In genomic region chr10:11479307-11479706, GRCh38 we compare ENCODE assay signal across 1 cellular context.
TF ChIP-seq lines count a peak whose summit lies in the region.

No MANE protein-coding gene starts in this region.

TF ChIP-seq in WTC11, 78 proteins besides CTCF, POLR2A, EP300 and RAD21 (continued from another document):
- TF ChIP-seq PRDM15 (CRISPR knock-in tag; IDR thresholded peaks at IDR 0.05) (no peak), MXD4 (CRISPR knock-in tag; IDR thresholded peaks at IDR 0.05; ENCODE audit: borderline replicate concordance) (no peak)
- TF ChIP-seq, protein P1, sequence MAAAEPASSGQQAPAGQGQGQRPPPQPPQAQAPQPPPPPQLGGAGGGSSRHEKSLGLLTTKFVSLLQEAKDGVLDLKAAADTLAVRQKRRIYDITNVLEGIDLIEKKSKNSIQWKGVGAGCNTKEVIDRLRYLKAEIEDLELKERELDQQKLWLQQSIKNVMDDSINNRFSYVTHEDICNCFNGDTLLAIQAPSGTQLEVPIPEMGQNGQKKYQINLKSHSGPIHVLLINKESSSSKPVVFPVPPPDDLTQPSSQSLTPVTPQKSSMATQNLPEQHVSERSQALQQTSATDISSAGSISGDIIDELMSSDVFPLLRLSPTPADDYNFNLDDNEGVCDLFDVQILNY (CRISPR knock-in tag; IDR thresholded peaks at IDR 0.05), result no peak
TF ChIP-seq in WTC11: peak in this region for 0.
